Comparison of ENCODE assay signal across 8 cellular contexts in genomic region chr5:68240196-68240595, GRCh38. TPM values are rescaled to one million over a fixed set of nuclear protein-coding genes. Genes with fewer than 3 reads are reported as not detected.
A peak's percentile ranks its signal among the peaks of the same experiment; 100 is the strongest.
DNase-seq lines count a peak whose midpoint lies in the region; ATAC-seq, FAIRE-seq and TF ChIP-seq lines count a peak whose summit lies in the region.

No MANE protein-coding gene starts in this region.

- H4K20me1 ChIP-seq in BLaER1 (no peaks in the 10 kb centered on the region), GM12878 (ENCODE audit: control insufficient read depth, insufficient read depth) (no peaks in the 10 kb centered on the region)

- H3K4me3 Mint-ChIP-seq in stimulated activated effector memory CD8-positive, alpha-beta T cell treated with anti-CD3 and anti-CD28 coated beads, Interleukin-12 subunit alpha, Interleukin-12 subunit beta, amount 100 ng/mL, for 72 hours = peak overlapping the region; percentile 53

- in situ Hi-C loops in GM12878 (cut with MboI) = no loop called here

- peaks cover 27% of the 10 kb centered on the region for H3K36me3 Mint-ChIP-seq in stimulated activated effector memory CD8-positive, alpha-beta T cell treated with anti-CD3 and anti-CD28 coated beads, Interleukin-12 subunit alpha, Interleukin-12 subunit beta, amount 100 ng/mL, for 72 hours

- TF ChIP-seq CTCF in GM12878 (IDR thresholded peaks at IDR 0.05 in 2 of 3, conservative IDR thresholded peaks at IDR 0.05 in 1 of 3; ENCODE audit: control insufficient read depth in 2 of 3, extremely low read depth in 1 of 3, insufficient read depth in 1 of 3, low read depth in 3 of 3, low read length in 3 of 3) (no peak), D721Med (IDR thresholded peaks at IDR 0.05; ENCODE audit: insufficient read depth, missing control alignments) (no peak)

- RAD21 ChIA-PET in GM12878 (lab: Charles Lee; ENCODE audit: unreplicated experiment) = interaction anchor here (0.7 to 1.5 kb wide), 8 partner anchors 12 to 994 kb away, joined by 3 to 18 read pairs (median 3); partner anchors contain the start of gene PIK3R1

- BruUV-seq in GM12878 (replicated peaks; lab: Mats Ljungman, UMichigan) = no TSS peak

- ATAC-seq in GM19372 (IDR thresholded peaks at IDR 0.05; ENCODE audit: low read depth, unreplicated experiment) (peak; percentile 52), HG03575 (IDR thresholded peaks at IDR 0.05; ENCODE audit: extremely low read depth, insufficient number of reproducible peaks, low FRiP score, unreplicated experiment) (peak; percentile 42), GM12878 (peak; percentile 85)
- ATAC-seq in stimulated activated effector memory CD8-positive, alpha-beta T cell treated with anti-CD3 and anti-CD28 coated beads, Interleukin-12 subunit alpha, Interleukin-12 subunit beta, amount 100 ng/mL, for 72 hours = peak; percentile 44

- POLR2A ChIA-PET in GM12878 (lab: Charles Lee) = interaction anchor here (1.0 kb wide), 1 partner anchor 24 kb away, joined by 3 read pairs; no protein-coding TSS in a partner anchor

- H3K27me3 ChIP-seq in BLaER1 = no peaks in the 10 kb centered on the region
- no peaks in the 10 kb centered on the region for H3K27me3 ChIP-seq in GM12878 (replicated peaks in 1 of 2; ENCODE audit: control insufficient read depth in 2 of 2, insufficient read depth in 2 of 2, low read length in 1 of 2)

- no peaks in the 10 kb centered on the region for H3K9me3 Mint-ChIP-seq in stimulated activated effector memory CD8-positive, alpha-beta T cell treated with anti-CD3 and anti-CD28 coated beads, Interleukin-12 subunit alpha, Interleukin-12 subunit beta, amount 100 ng/mL, for 72 hours

- H3K27ac Mint-ChIP-seq in stimulated activated effector memory CD8-positive, alpha-beta T cell treated with anti-CD3 and anti-CD28 coated beads, Interleukin-12 subunit alpha, Interleukin-12 subunit beta, amount 100 ng/mL, for 72 hours = peak overlapping the region; percentile 69

- no peak for DNase-seq in GM12878 (ENCODE audit: low read depth, low spot score)
- DNase-seq in stimulated activated effector memory CD8-positive, alpha-beta T cell treated with anti-CD3 and anti-CD28 coated beads, Interleukin-12 subunit alpha, Interleukin-12 subunit beta, amount 100 ng/mL, for 72 hours (ENCODE audit: low spot score in 2 of 2) = no peak
- DNase-seq in NCI-H446 treated with DMSO at 0.1 percent for 48 hours (lab: John Stamatoyannopoulos, UW) = no peak
- DNase-seq in stimulated activated CD4-positive, alpha-beta T cell treated with anti-CD3 and anti-CD28 coated beads, Interleukin-12 subunit alpha, Interleukin-12 subunit beta, amount 100 ng/mL, for 4 hours = no peak
- DNase-seq in D721Med (ENCODE audit: insufficient read length, low spot score) = no peak

- peak in 1 of 2 experiments; percentile 54; a peak in 1 of 4 replicates for TF ChIP-seq EP300 in GM12878 (IDR thresholded peaks at IDR 0.05; ENCODE audit: borderline replicate concordance in 1 of 2, control insufficient read depth in 1 of 2, low read depth in 2 of 2, low read length in 2 of 2)

- peaks cover 69% of the 10 kb centered on the region for H3K4me1 Mint-ChIP-seq in stimulated activated effector memory CD8-positive, alpha-beta T cell treated with anti-CD3 and anti-CD28 coated beads, Interleukin-12 subunit alpha, Interleukin-12 subunit beta, amount 100 ng/mL, for 72 hours

- FAIRE-seq in GM12878 (lab: Jason Lieb, UNC) (no peak), D721Med (lab: Jason Lieb, UNC) (no peak)

- peak overlapping the region; percentile 86 for H3K4me2 ChIP-seq in BLaER1
- peak overlapping the region; percentile 15 for H3K4me2 ChIP-seq in GM12878 (ENCODE audit: control insufficient read depth, insufficient read depth)

- H3K9ac ChIP-seq in BLaER1 (peak overlapping the region; percentile 79), GM12878 (ENCODE audit: control insufficient read depth, insufficient read depth, low read length) (no peak overlapping the region)

- CTCF ChIA-PET in GM12878 (lab: Yijun Ruan, JAX) = interaction anchor here (1.0 to 1.1 kb wide), 2 partner anchors 12 to 993 kb away, joined by 3 to 5 read pairs; no protein-coding TSS in a partner anchor

- H3K9me3 ChIP-seq in BLaER1 = no peaks in the 10 kb centered on the region
- H3K9me3 ChIP-seq in GM12878 (replicated peaks; ENCODE audit: control insufficient read depth, insufficient read depth, low read length) = no peaks in the 10 kb centered on the region

- no peak overlapping the region for H2AFZ ChIP-seq in GM12878 (ENCODE audit: control insufficient read depth, low read depth, low read length)

- intact Hi-C loops in GM12878 (cut with micrococcal nuclease; ENCODE audit: unreplicated experiment) = loop anchor here (5.0 kb wide), 1 partner anchor 168 kb away; no protein-coding TSS in a partner anchor

- peaks cover 15% of the 10 kb centered on the region for H3K79me2 ChIP-seq in GM12878 (ENCODE audit: control insufficient read depth, insufficient read depth, low read length)

- H3K4me3 ChIP-seq in BLaER1 = peak overlapping the region; percentile 59
- no peak overlapping the region for H3K4me3 ChIP-seq in GM12878

- H3K27ac ChIP-seq in BLaER1 (peak overlapping the region; percentile 89), GM12878 (ENCODE audit: control insufficient read depth, insufficient read depth) (peak overlapping the region; percentile 31)

- SMC1A ChIA-PET in GM12878 (lab: Charles Lee; ENCODE audit: uncharacterized antibody, unreplicated experiment) = interaction anchor here (1.0 to 4.4 kb wide), 5 partner anchors 10 to 42 kb away, joined by 3 to 25 read pairs (median 5); partner anchors contain the start of gene PIK3R1

- peaks cover under 1% of the 10 kb centered on the region; the same call in 1 of the 2 replicates for H3K36me3 ChIP-seq in BLaER1
- H3K36me3 ChIP-seq in GM12878 (ENCODE audit: control insufficient read depth in 2 of 2, insufficient read depth in 2 of 2, low read length in 1 of 2) = 0 out of 4 replicates have a peak, but pooled peaks cover 0 to 4% of the 10 kb centered on the region in 2 experiments

- TF ChIP-seq RAD21 in GM12878 (IDR thresholded peaks at IDR 0.05; ENCODE audit: insufficient read depth, low read depth, low read length) = no peak

- H3K4me1 ChIP-seq in BLaER1 (peaks cover 89% of the 10 kb centered on the region), GM12878 (ENCODE audit: control insufficient read depth, insufficient read depth, low read length) (peaks cover 19% of the 10 kb centered on the region; the same call in 1 of the 2 replicates)

- TF ChIP-seq POLR2A in GM12878 (IDR thresholded peaks at IDR 0.05; ENCODE audit: low read depth, low read length) = no peak

TF ChIP-seq in GM12878, 131 proteins besides CTCF, POLR2A, EP300 and RAD21 (continues in another document):
- TF ChIP-seq IKZF2 (IDR thresholded peaks at IDR 0.05) = peak; percentile 10 to 37; a peak in 2 of 4 replicates
- peak; percentile 49; the same call in 1 of the 2 replicates for TF ChIP-seq DPF2 (IDR thresholded peaks at IDR 0.05)
- TF ChIP-seq RUNX3 (IDR thresholded peaks at IDR 0.05; ENCODE audit: low read length) = peak; percentile 84
- no peak for TF ChIP-seq ZNF24 (IDR thresholded peaks at IDR 0.05)
- TF ChIP-seq, protein P1, sequence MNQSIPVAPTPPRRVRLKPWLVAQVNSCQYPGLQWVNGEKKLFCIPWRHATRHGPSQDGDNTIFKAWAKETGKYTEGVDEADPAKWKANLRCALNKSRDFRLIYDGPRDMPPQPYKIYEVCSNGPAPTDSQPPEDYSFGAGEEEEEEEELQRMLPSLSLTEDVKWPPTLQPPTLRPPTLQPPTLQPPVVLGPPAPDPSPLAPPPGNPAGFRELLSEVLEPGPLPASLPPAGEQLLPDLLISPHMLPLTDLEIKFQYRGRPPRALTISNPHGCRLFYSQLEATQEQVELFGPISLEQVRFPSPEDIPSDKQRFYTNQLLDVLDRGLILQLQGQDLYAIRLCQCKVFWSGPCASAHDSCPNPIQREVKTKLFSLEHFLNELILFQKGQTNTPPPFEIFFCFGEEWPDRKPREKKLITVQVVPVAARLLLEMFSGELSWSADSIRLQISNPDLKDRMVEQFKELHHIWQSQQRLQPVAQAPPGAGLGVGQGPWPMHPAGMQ (IDR thresholded peaks at IDR 0.05; ENCODE audit: borderline replicate concordance) = no peak
- peak; percentile 39 for TF ChIP-seq MEF2B (IDR thresholded peaks at IDR 0.05; ENCODE audit: partially characterized antibody, poor library complexity, severe bottlenecking)
- TF ChIP-seq IKZF1 (conservative IDR thresholded peaks at IDR 0.05) = peak; percentile 47; the same call in 1 of the 2 replicates
- no peak for TF ChIP-seq RELA (IDR thresholded peaks at IDR 0.05; ENCODE audit: borderline replicate concordance, partially characterized antibody)
- TF ChIP-seq BRCA1 (IDR thresholded peaks at IDR 0.05; ENCODE audit: low read depth, low read length) = no peak
- no peak for TF ChIP-seq JUND (IDR thresholded peaks at IDR 0.05; ENCODE audit: low read depth, low read length)
- no peak for TF ChIP-seq PML (IDR thresholded peaks at IDR 0.05; ENCODE audit: low read length)
- TF ChIP-seq BCL11A (IDR thresholded peaks at IDR 0.05; ENCODE audit: low read depth, low read length) = 0 out of 2 replicates have a peak, but pooled peaks have one; percentile 10
- TF ChIP-seq BACH1 (IDR thresholded peaks at IDR 0.05; ENCODE audit: borderline replicate concordance) = no peak
- peak; percentile 42 for TF ChIP-seq NFIC (IDR thresholded peaks at IDR 0.05; ENCODE audit: low read depth, low read length)

RNA-seq across cellular contexts. Expression of gene PIK3R1, which starts 24.6 kb away (rescaled TPM):
- total RNA-seq in GM12878 (2013; cell fraction: nucleolus; rRNA removed) = 40.8 and 49.4 TPM in 2 replicates
- total RNA-seq in GM12878 (2014; rRNA removed) = 28.0 and 33.3 TPM in 2 replicates
- 30.1 and 34.9 TPM in 2 replicates for total RNA-seq in GM12878 (2014; rRNA removed; fragmentation: Illumina TruSeq; extraction: Trizol)
- 38.4 and 39.8 TPM in 2 replicates for total RNA-seq in GM12878 (2021)
- 11.5 TPM for polyA plus RNA-seq in GM12878 (2011; ENCODE audit: low read depth)
- polyA plus RNA-seq in GM12878 (2011; rRNA removed) = 14.6 and 15.9 TPM in 2 replicates
- polyA plus RNA-seq in GM12878 (2011; cell fraction: cytosol; rRNA removed) = 6.9 and 10.1 TPM in 2 replicates
- polyA plus RNA-seq in GM12878 (2011; cell fraction: nucleus; rRNA removed) = 10.3 and 15.8 TPM in 2 replicates
- 15.8 and 22.1 TPM in 2 replicates for polyA plus RNA-seq in GM12878 (2012)
- polyA plus RNA-seq in GM12878 (2014; fragmentation: Illumina TruSeq; extraction: Trizol) = 34.6 and 38.1 TPM in 2 replicates
- 1 to 10 TPM; 7.8 to 8.0 TPM for polyA plus RNA-seq in GM12878 (2014; fragmentation: Nextera tagmentation; extraction: Ambion mirVana)
- polyA plus RNA-seq in GM12878 (2014; rRNA removed) = 15.1 and 15.6 TPM in 2 replicates
- 10 to 100 TPM; 14.0 to 15.4 TPM for polyA plus RNA-seq in GM12878 (2016; fragmentation: Nextera tagmentation; extraction: Ambion mirVana)
- 30.3 and 32.3 TPM in 2 replicates for polyA minus RNA-seq in GM12878 (2011; rRNA and poly(A)+ RNA removed)
- 19.0 and 24.7 TPM in 2 replicates for polyA minus RNA-seq in GM12878 (2011; cell fraction: cytosol; rRNA and poly(A)+ RNA removed)
- polyA minus RNA-seq in GM12878 (2011; cell fraction: nucleus; rRNA and poly(A)+ RNA removed) = 23.9 and 37.7 TPM in 2 replicates
